ENCODE assay signal across 2 cellular contexts in genomic region chr1:118921994-118922393, GRCh38.
A peak's percentile ranks its signal among the peaks of the same experiment; 100 is the strongest.
TF ChIP-seq lines count a peak whose summit lies in the region.

No MANE protein-coding gene starts in this region.

TF ChIP-seq in HEK293, 187 proteins besides CTCF, POLR2A, EP300 and RAD21 (continued from another document):
- TF ChIP-seq, protein P1, sequence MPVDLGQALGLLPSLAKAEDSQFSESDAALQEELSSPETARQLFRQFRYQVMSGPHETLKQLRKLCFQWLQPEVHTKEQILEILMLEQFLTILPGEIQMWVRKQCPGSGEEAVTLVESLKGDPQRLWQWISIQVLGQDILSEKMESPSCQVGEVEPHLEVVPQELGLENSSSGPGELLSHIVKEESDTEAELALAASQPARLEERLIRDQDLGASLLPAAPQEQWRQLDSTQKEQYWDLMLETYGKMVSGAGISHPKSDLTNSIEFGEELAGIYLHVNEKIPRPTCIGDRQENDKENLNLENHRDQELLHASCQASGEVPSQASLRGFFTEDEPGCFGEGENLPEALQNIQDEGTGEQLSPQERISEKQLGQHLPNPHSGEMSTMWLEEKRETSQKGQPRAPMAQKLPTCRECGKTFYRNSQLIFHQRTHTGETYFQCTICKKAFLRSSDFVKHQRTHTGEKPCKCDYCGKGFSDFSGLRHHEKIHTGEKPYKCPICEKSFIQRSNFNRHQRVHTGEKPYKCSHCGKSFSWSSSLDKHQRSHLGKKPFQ (tag by site-specific recombination; IDR thresholded peaks at IDR 0.05): no peak
- TF ChIP-seq HOXA7 (CRISPR knock-in tag; IDR thresholded peaks at IDR 0.05; ENCODE audit: borderline replicate concordance): no peak
- no peak for TF ChIP-seq ZFP37 (tag by site-specific recombination; IDR thresholded peaks at IDR 0.05)
- TF ChIP-seq, protein P2, sequence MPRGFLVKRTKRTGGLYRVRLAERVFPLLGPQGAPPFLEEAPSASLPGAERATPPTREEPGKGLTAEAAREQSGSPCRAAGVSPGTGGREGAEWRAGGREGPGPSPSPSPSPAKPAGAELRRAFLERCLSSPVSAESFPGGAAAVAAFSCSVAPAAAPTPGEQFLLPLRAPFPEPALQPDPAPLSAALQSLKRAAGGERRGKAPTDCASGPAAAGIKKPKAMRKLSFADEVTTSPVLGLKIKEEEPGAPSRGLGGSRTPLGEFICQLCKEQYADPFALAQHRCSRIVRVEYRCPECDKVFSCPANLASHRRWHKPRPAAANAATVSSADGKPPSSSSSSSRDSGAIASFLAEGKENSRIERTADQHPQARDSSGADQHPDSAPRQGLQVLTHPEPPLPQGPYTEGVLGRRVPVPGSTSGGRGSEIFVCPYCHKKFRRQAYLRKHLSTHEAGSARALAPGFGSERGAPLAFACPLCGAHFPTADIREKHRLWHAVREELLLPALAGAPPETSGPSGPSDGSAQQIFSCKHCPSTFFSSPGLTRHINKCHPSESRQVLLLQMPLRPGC (tag by site-specific recombination; IDR thresholded peaks at IDR 0.05): peak; percentile 38; the same call in 1 of the 2 replicates
- TF ChIP-seq REPIN1 (tag by site-specific recombination; IDR thresholded peaks at IDR 0.05; ENCODE audit: low read depth): no peak
- TF ChIP-seq ZNF837 (tag by site-specific recombination; IDR thresholded peaks at IDR 0.05): no peak
- no peak for TF ChIP-seq ZNF394 (tag by site-specific recombination; IDR thresholded peaks at IDR 0.05; ENCODE audit: borderline replicate concordance)
- no peak for TF ChIP-seq HIC1 (tag by site-specific recombination; IDR thresholded peaks at IDR 0.05)
- TF ChIP-seq ZNF629 (tag by site-specific recombination; IDR thresholded peaks at IDR 0.05): peak; percentile 58
- 0 out of 2 replicates have a peak, but pooled peaks have one; percentile 53 for TF ChIP-seq ZEB2 (tag by site-specific recombination; IDR thresholded peaks at IDR 0.05)
- TF ChIP-seq ZXDB (tag by site-specific recombination; IDR thresholded peaks at IDR 0.05): no peak
- TF ChIP-seq ZNF335 (tag by site-specific recombination; conservative IDR thresholded peaks at IDR 0.05): 0 out of 2 replicates have a peak, but pooled peaks have one; percentile 20
- TF ChIP-seq, protein P3, sequence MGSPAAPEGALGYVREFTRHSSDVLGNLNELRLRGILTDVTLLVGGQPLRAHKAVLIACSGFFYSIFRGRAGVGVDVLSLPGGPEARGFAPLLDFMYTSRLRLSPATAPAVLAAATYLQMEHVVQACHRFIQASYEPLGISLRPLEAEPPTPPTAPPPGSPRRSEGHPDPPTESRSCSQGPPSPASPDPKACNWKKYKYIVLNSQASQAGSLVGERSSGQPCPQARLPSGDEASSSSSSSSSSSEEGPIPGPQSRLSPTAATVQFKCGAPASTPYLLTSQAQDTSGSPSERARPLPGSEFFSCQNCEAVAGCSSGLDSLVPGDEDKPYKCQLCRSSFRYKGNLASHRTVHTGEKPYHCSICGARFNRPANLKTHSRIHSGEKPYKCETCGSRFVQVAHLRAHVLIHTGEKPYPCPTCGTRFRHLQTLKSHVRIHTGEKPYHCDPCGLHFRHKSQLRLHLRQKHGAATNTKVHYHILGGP (tag by site-specific recombination; IDR thresholded peaks at IDR 0.05): peak; percentile 96
- no peak for TF ChIP-seq ZNF654 (tag by site-specific recombination; IDR thresholded peaks at IDR 0.05; ENCODE audit: low read depth)
- TF ChIP-seq PRDM6 (tag by site-specific recombination; IDR thresholded peaks at IDR 0.05): 0 out of 2 replicates have a peak, but pooled peaks have one; percentile 31
- no peak for TF ChIP-seq ZNF169 (tag by site-specific recombination; IDR thresholded peaks at IDR 0.05)
- TF ChIP-seq FEZF1 (tag by site-specific recombination; IDR thresholded peaks at IDR 0.05): peak; percentile 60; the same call in 1 of the 2 replicates

TF ChIP-seq in K562, 482 proteins besides CTCF, POLR2A, EP300 and RAD21 (continued from another document):
- TF ChIP-seq E2F5 (CRISPR knock-in tag; IDR thresholded peaks at IDR 0.05) (no peak), NUFIP1 (IDR thresholded peaks at IDR 0.05; ENCODE audit: partially characterized antibody) (no peak), MEIS2 (IDR thresholded peaks at IDR 0.05; ENCODE audit: partially characterized antibody) (peak; percentile 50), JUND (IDR thresholded peaks at IDR 0.05; ENCODE audit: borderline replicate concordance, low read depth, low read length) (peak; percentile 22; the same call in 1 of the 2 replicates), JUND (tag; IDR thresholded peaks at IDR 0.05; ENCODE audit: borderline replicate concordance, low read depth, low read length) (no peak), C11orf30 (IDR thresholded peaks at IDR 0.05; ENCODE audit: low read depth) (peak; percentile 42; the same call in 1 of the 2 replicates), NFE2 (IDR thresholded peaks at IDR 0.05; ENCODE audit: low read depth) (peak; percentile 29; the same call in 1 of the 2 replicates), ATF3 (IDR thresholded peaks at IDR 0.05) (peak; percentile 53; the same call in 1 of the 2 replicates), ATF3 (CRISPR knock-in tag; conservative IDR thresholded peaks at IDR 0.05) (no peak), NFE2L1 (tag; IDR thresholded peaks at IDR 0.05; ENCODE audit: borderline replicate concordance, low read depth) (0 out of 2 replicates have a peak, but pooled peaks have one; percentile 9)
